In genomic region chr22:25413620-25414019, GRCh38 we compare ENCODE assay signal across 26 cellular contexts.
"Had no signal": no experiment of that assay in that cellular context is flagged by ENCODE, and none has a peak within 500 bp of the region (broad histone marks: within the 10 kb centered on the region; RNA-seq: fewer than 3 reads in every experiment).

No MANE protein-coding gene starts in this region.

- H3K36me3 ChIP-seq: colonic mucosa, esophagus muscularis mucosa, neural progenitor cell, prostate gland, sigmoid colon, stomach, thyroid gland had no signal

- H3K36me3 Mint-ChIP-seq: neural progenitor cell; stimulated activated effector memory CD8-positive, alpha-beta T cell treated with anti-CD3 and anti-CD28 coated beads, Interleukin-12 subunit alpha, Interleukin-12 subunit beta, amount 100 ng/mL, for 72 hours had no signal

- H3K4me2 ChIP-seq: neural progenitor cell had no signal

- H3K4me3 ChIP-seq: colonic mucosa, esophagus muscularis mucosa, lung, neural progenitor cell, prostate gland, sigmoid colon, stomach, thyroid gland had no signal

- H3K4me1 Mint-ChIP-seq: neural progenitor cell; stimulated activated effector memory CD8-positive, alpha-beta T cell treated with anti-CD3 and anti-CD28 coated beads, Interleukin-12 subunit alpha, Interleukin-12 subunit beta, amount 100 ng/mL, for 72 hours had no signal

- H3K9ac ChIP-seq: neural progenitor cell, parathyroid adenoma had no signal

- H3K4me3 Mint-ChIP-seq: memory B cell; naive thymus-derived CD4-positive, alpha-beta T cell; nephron; neural progenitor cell; stimulated activated effector memory CD8-positive, alpha-beta T cell treated with anti-CD3 and anti-CD28 coated beads, Interleukin-12 subunit alpha, Interleukin-12 subunit beta, amount 100 ng/mL, for 72 hours had no signal

- H3K79me2 ChIP-seq: parathyroid adenoma had no signal

- H3K9me3 ChIP-seq: colonic mucosa, esophagus muscularis mucosa, prostate gland, sigmoid colon, thyroid gland had no signal

- H3K27me3 ChIP-seq: colonic mucosa, sigmoid colon, thyroid gland had no signal

- FAIRE-seq: endothelial cell of umbilical vein, frontal cortex, kidney had no signal

- H2AFZ ChIP-seq: neural progenitor cell, parathyroid adenoma had no signal

- DNase-seq: colonic mucosa; dermis blood vessel endothelial cell; effector memory CD4-positive, alpha-beta T cell; head of caudate nucleus; midbrain; naive thymus-derived CD4-positive, alpha-beta T cell; right cardiac atrium; sigmoid colon; stimulated activated CD4-positive, alpha-beta T cell treated with anti-CD3 and anti-CD28 coated beads, Interleukin-2, amount 100 ng/mL, for 24 hours; stimulated activated CD4-positive, alpha-beta T cell treated with anti-CD3 and anti-CD28 coated beads, Interleukin-4, amount 100 ng/mL, for 24 hours; stimulated activated naive CD4-positive, alpha-beta T cell treated with Interleukin-2 at 50 U/mL for 16 hours; stomach; thyroid gland; trophoblast cell had no signal

- ATAC-seq: left lobe of liver; naive thymus-derived CD4-positive, alpha-beta T cell; right cardiac atrium; stimulated activated effector memory CD8-positive, alpha-beta T cell treated with anti-CD3 and anti-CD28 coated beads, Interleukin-12 subunit alpha, Interleukin-12 subunit beta, amount 100 ng/mL, for 72 hours had no signal

- H3K9me3 Mint-ChIP-seq: nephron; stimulated activated effector memory CD8-positive, alpha-beta T cell treated with anti-CD3 and anti-CD28 coated beads, Interleukin-12 subunit alpha, Interleukin-12 subunit beta, amount 100 ng/mL, for 72 hours had no signal

- H3K4me1 ChIP-seq: colonic mucosa, esophagus muscularis mucosa, neural progenitor cell, parathyroid adenoma, prostate gland, sigmoid colon, stomach had no signal

- H3K27ac Mint-ChIP-seq: memory B cell; naive thymus-derived CD4-positive, alpha-beta T cell; nephron; neural progenitor cell; stimulated activated effector memory CD8-positive, alpha-beta T cell treated with anti-CD3 and anti-CD28 coated beads, Interleukin-12 subunit alpha, Interleukin-12 subunit beta, amount 100 ng/mL, for 72 hours had no signal

- H3K27ac ChIP-seq: colonic mucosa, esophagus muscularis mucosa, neural progenitor cell, parathyroid adenoma, prostate gland, sigmoid colon, stomach, thyroid gland had no signal
